Comparison of ENCODE assay signal across 8 cellular contexts in genomic region chr22:31291716-31292644, GRCh38. TPM values are rescaled to one million over a fixed set of nuclear protein-coding genes. Genes with fewer than 3 reads are reported as not detected.
DNase-seq lines count a peak whose midpoint lies in the region; ATAC-seq and TF ChIP-seq lines count a peak whose summit lies in the region.

Gene PIK3IP1 (minus strand): TSS chr22:31292488. CDS start chr22:31292344, 144 bp downstream.

- DNase-seq in NK-92 treated with Interleukin-12 subunit alpha and Interleukin-12 subunit beta, amount 100 ng/mL, for 24 hours (lab: John Stamatoyannopoulos, UW) = peak; percentile 58
- DNase-seq in NK-92 (lab: John Stamatoyannopoulos, UW; ENCODE audit: unreplicated experiment) (no peak), NCI-H1092 treated with DMSO at 0.1 percent for 48 hours (lab: John Stamatoyannopoulos, UW) (peak; percentile 82), SW480 (ENCODE audit: low spot score) (peak; percentile 78), head of caudate nucleus (peak; percentile 87 to 97 (median 94)), omental fat pad (ENCODE audit: low spot score) (peak; percentile 76), superior temporal gyrus (ENCODE audit: extremely low spot score) (peak; percentile 98)
- DNase-seq in activated naive CD8-positive, alpha-beta T cell treated with anti-CD3 and anti-CD28 coated beads, Interleukin-2, amount 50 U/mL, for 16 hours (ENCODE audit: low read depth, low spot score) = peak; percentile 53

- intact Hi-C loops in head of caudate nucleus (cut with DNase I) = loop anchor here (2.0 to 5.0 kb wide), 2 partner anchors 55 to 105 kb away; partner anchors contain the start of genes DRG1 and PATZ1

- peak; percentile 49 for ATAC-seq in omental fat pad (ENCODE audit: low FRiP score)

- TF ChIP-seq CTCF in omental fat pad (IDR thresholded peaks at IDR 0.05) = peak in 1 of 3 donors; percentile 9

RNA-seq across cellular contexts. Expression of gene PIK3IP1, which starts in this region (rescaled TPM):
- total RNA-seq in omental fat pad = 10 to 100 TPM; 32.8 to 61.2 (median 47.1) TPM
